Comparison of ENCODE assay signal across 1 cellular context in genomic region chr13:25541434-25542123, GRCh38.
TF ChIP-seq lines count a peak whose summit lies in the region.

No MANE protein-coding gene starts in this region.

TF ChIP-seq in SK-N-SH treated with all-trans-retinoic acid at 6 μM for 48 hours, 23 proteins besides CTCF, POLR2A, EP300 and RAD21 (continued from another document):
- no peak for TF ChIP-seq TSHZ2 (CRISPR knock-in tag; IDR thresholded peaks at IDR 0.05)
- TF ChIP-seq PPARA (CRISPR knock-in tag; IDR thresholded peaks at IDR 0.05; ENCODE audit: borderline replicate concordance): no peak
- TF ChIP-seq ZC3H10 (CRISPR knock-in tag; IDR thresholded peaks at IDR 0.05): no peak
- TF ChIP-seq BACH2 (CRISPR knock-in tag; IDR thresholded peaks at IDR 0.05; ENCODE audit: borderline replicate concordance): no peak
- no peak for TF ChIP-seq TOX (CRISPR knock-in tag; IDR thresholded peaks at IDR 0.05; ENCODE audit: borderline replicate concordance)
- TF ChIP-seq ZFP30 (CRISPR knock-in tag; IDR thresholded peaks at IDR 0.05): no peak
- no peak for TF ChIP-seq CREB5 (CRISPR knock-in tag; IDR thresholded peaks at IDR 0.05; ENCODE audit: low read depth)
